1 cellular context compared by ENCODE assay signal in the genomic region with DNA sequence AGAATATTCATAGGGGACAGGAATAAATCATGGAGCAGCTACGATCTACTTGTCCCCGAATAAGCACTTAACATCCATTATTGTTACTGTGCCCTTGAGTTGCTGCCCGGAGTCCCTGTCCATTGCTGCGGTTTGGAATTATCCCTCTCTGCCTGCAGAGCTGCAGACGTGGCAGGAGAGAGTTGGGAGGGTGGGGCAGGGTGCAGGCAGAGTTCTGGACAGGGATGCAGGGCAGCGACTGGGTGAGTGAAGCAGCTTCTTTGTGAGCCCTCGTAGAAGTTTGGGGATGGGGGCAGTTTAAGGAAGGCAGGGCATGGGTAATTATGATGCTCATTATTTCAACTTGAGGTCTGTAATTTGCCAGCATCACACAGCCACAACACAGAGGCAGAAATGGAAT.
TF ChIP-seq lines count a peak whose summit lies in the region.

No MANE protein-coding gene starts in this region.

TF ChIP-seq in K562, 482 proteins besides CTCF, POLR2A, EP300 and RAD21 (continued from another document):
- TF ChIP-seq UBTF (IDR thresholded peaks at IDR 0.05; ENCODE audit: borderline replicate concordance in 1 of 2, low read depth in 2 of 2, low read length in 2 of 2), result no peak
- TF ChIP-seq KAT8 (IDR thresholded peaks at IDR 0.05; ENCODE audit: low read depth), result no peak
- TF ChIP-seq CBFA2T2 (conservative IDR thresholded peaks at IDR 0.05), result no peak
- TF ChIP-seq ZNF584 (CRISPR knock-in tag; IDR thresholded peaks at IDR 0.05; ENCODE audit: low read depth), result no peak
- TF ChIP-seq MTA3 (IDR thresholded peaks at IDR 0.05; ENCODE audit: borderline replicate concordance), result no peak
